In genomic region chr6:148830614-148831013, GRCh38 we compare ENCODE assay signal across 15 cellular contexts.
DNase-seq lines count a peak whose midpoint lies in the region; ATAC-seq and TF ChIP-seq lines count a peak whose summit lies in the region.
"Had no signal": no experiment of that assay in that cellular context is flagged by ENCODE, and none has a peak within 500 bp of the region (broad histone marks: within the 10 kb centered on the region; RNA-seq: fewer than 3 reads in every experiment).

No MANE protein-coding gene starts in this region.

- H3K4me1 ChIP-seq in foreskin keratinocyte = peaks cover 20% of the 10 kb centered on the region
- H3K4me1 ChIP-seq: body of pancreas had no signal

- no peak overlapping the region for H3K27ac Mint-ChIP-seq in T-helper 2 cell treated with Interferon-gamma antibody and Interleukin-4, amounts not matched to agents 5 μg/mL and 100 μg/mL, for 36 hours
- H3K27ac Mint-ChIP-seq: CD14-positive monocyte, nephron progenitor cell had no signal

- no peak overlapping the region for H3K27ac ChIP-seq in foreskin keratinocyte
- no peak overlapping the region for H3K27ac ChIP-seq in dorsolateral prefrontal cortex
- H3K27ac ChIP-seq: body of pancreas, sigmoid colon had no signal

- no peaks in the 10 kb centered on the region for H3K36me3 Mint-ChIP-seq in T-helper 2 cell treated with Interferon-gamma antibody and Interleukin-4, amounts not matched to agents 5 μg/mL and 100 μg/mL, for 36 hours (ENCODE audit: low read depth)
- H3K36me3 Mint-ChIP-seq: CD14-positive monocyte had no signal

- peak overlapping the region; percentile 68 for H3K4me3 Mint-ChIP-seq in T-helper 2 cell treated with Interferon-gamma antibody and Interleukin-4, amounts not matched to agents 5 μg/mL and 100 μg/mL, for 36 hours
- H3K4me3 Mint-ChIP-seq: CD14-positive monocyte, nephron progenitor cell had no signal

- peaks cover 8% of the 10 kb centered on the region for H3K4me1 Mint-ChIP-seq in T-helper 2 cell treated with Interferon-gamma antibody and Interleukin-4, amounts not matched to agents 5 μg/mL and 100 μg/mL, for 36 hours (ENCODE audit: low read depth)

- no peaks in the 10 kb centered on the region for H3K27me3 ChIP-seq in foreskin keratinocyte
- no peaks in the 10 kb centered on the region for H3K27me3 ChIP-seq in dorsolateral prefrontal cortex
- H3K27me3 ChIP-seq: body of pancreas, Peyer's patch, sigmoid colon had no signal

- H3K4me3 ChIP-seq in GM08714 (ENCODE audit: low read length) (peak overlapping the region; percentile 51), dorsolateral prefrontal cortex (no peak overlapping the region)
- H3K4me3 ChIP-seq: body of pancreas, sigmoid colon had no signal

- ATAC-seq in HG02610 (IDR thresholded peaks at IDR 0.05; ENCODE audit: unreplicated experiment) = peak; percentile 65
- ATAC-seq in foreskin keratinocyte = peak; percentile 13
- ATAC-seq in GM21360 (IDR thresholded peaks at IDR 0.05; ENCODE audit: unreplicated experiment) = no peak
- ATAC-seq: body of pancreas had no signal

- H3K27me3 Mint-ChIP-seq in T-helper 2 cell treated with Interferon-gamma antibody and Interleukin-4, amounts not matched to agents 5 μg/mL and 100 μg/mL, for 36 hours (ENCODE audit: low read depth) = peaks cover 21% of the 10 kb centered on the region

- DNase-seq in T-helper 2 cell treated with Interferon-gamma antibody and Interleukin-4, amounts not matched to agents 5 μg/mL and 100 μg/mL, for 36 hours (ENCODE audit: low spot score) = no peak
- DNase-seq in foreskin keratinocyte (no peak), NCI-H1417 (lab: John Stamatoyannopoulos, UW) (no peak), dorsolateral prefrontal cortex (no peak)
- DNase-seq: body of pancreas; effector CD8-positive, alpha-beta T cell; NCI-H1048; nephron progenitor cell; sigmoid colon; substantia nigra had no signal

- H3K9me3 Mint-ChIP-seq in T-helper 2 cell treated with Interferon-gamma antibody and Interleukin-4, amounts not matched to agents 5 μg/mL and 100 μg/mL, for 36 hours = no peaks in the 10 kb centered on the region

- TF ChIP-seq CTCF in foreskin keratinocyte (conservative IDR thresholded peaks at IDR 0.05) = no peak
- no peak for TF ChIP-seq CTCF in dorsolateral prefrontal cortex (IDR thresholded peaks at IDR 0.05 in 54 of 56, conservative IDR thresholded peaks at IDR 0.05 in 2 of 56; ENCODE audit: low read depth in 1 of 56, partially characterized antibody in 56 of 56)

- intact Hi-C loops in dorsolateral prefrontal cortex (cut with DNase I) = no loop called here
